24 cellular contexts compared by ENCODE assay signal in genomic region chr6:36888115-36888643, GRCh38. TPM values are rescaled to one million over a fixed set of nuclear protein-coding genes. Genes with fewer than 3 reads are reported as not detected.
DNase-seq lines count a peak whose midpoint lies in the region; ATAC-seq and TF ChIP-seq lines count a peak whose summit lies in the region.
"Had no signal": no experiment of that assay in that cellular context is flagged by ENCODE, and none has a peak within 500 bp of the region (broad histone marks: within the 10 kb centered on the region; RNA-seq: fewer than 3 reads in every experiment).

No MANE protein-coding gene starts in this region.

- TF ChIP-seq CTCF in left ventricle myocardium inferior (IDR thresholded peaks at IDR 0.05; ENCODE audit: borderline replicate concordance), result no peak
- TF ChIP-seq CTCF in heart left ventricle (IDR thresholded peaks at IDR 0.05), result no peak
- TF ChIP-seq CTCF in brain (conservative IDR thresholded peaks at IDR 0.05), result no peak
- TF ChIP-seq CTCF in SK-N-SH (IDR thresholded peaks at IDR 0.05), result no peak

- H3K4me1 ChIP-seq in left ventricle myocardium inferior (peaks cover 66% of the 10 kb centered on the region), heart left ventricle (peaks cover 0 to 47% (median 27%) of the 10 kb centered on the region in 12 donors), Karpas-422 (ENCODE audit: low read length) (peaks cover 22% of the 10 kb centered on the region), SK-N-SH (ENCODE audit: control insufficient read depth in 1 of 2, insufficient read depth in 2 of 2, low read depth in 1 of 2, low read length in 1 of 2) (peaks cover 0 to 5% of the 10 kb centered on the region in 2 experiments; a peak in 1 of 4 replicates)

- no peaks in the 10 kb centered on the region for H3K9me3 Mint-ChIP-seq in brain
- H3K9me3 Mint-ChIP-seq: GM23338, T-cell had no signal

- H3K27me3 Mint-ChIP-seq in brain, result no peaks in the 10 kb centered on the region
- H3K27me3 Mint-ChIP-seq: T-cell had no signal

- POLR2A ChIA-PET in SK-N-SH (lab: Yijun Ruan, JAX), result no interaction called here

- H2AFZ ChIP-seq in Karpas-422 (ENCODE audit: low read length) (no peak overlapping the region), SK-N-SH (ENCODE audit: low read depth) (no peak overlapping the region)
- H2AFZ ChIP-seq: GM23338 had no signal

- TF ChIP-seq EP300 in SK-N-SH (IDR thresholded peaks at IDR 0.05; ENCODE audit: borderline replicate concordance in 1 of 2, low read depth in 1 of 2, low read length in 1 of 2), result no peak

- DNase-seq in left ventricle myocardium inferior (no peak), heart left ventricle (no peak), Karpas-422 (no peak), SK-N-SH (no peak), NCI-H446 (lab: John Stamatoyannopoulos, UW) (no peak), NCI-H2196 (lab: John Stamatoyannopoulos, UW; ENCODE audit: unreplicated experiment) (no peak)
- DNase-seq: Kasumi-1; MM.1S; NCI-H1048; NCI-H1436; NCI-H187 treated with DMSO at 0.1 percent for 48 hours; NCI-H2107; NCI-H510A; NK-92 treated with Interleukin-12 subunit alpha and Interleukin-12 subunit beta, amount 100 ng/mL, for 24 hours; SIG-M5; T-cell had no signal

- H3F3A ChIP-seq in SK-N-SH (replicated peaks; ENCODE audit: insufficient read depth), result no peaks in the 10 kb centered on the region

- peaks cover 12% of the 10 kb centered on the region for H3K36me3 ChIP-seq in left ventricle myocardium inferior
- peaks cover 0 to 14% (median 4%) of the 10 kb centered on the region in 9 donors for H3K36me3 ChIP-seq in heart left ventricle
- peaks cover 2% of the 10 kb centered on the region; the same call in 1 of the 2 replicates for H3K36me3 ChIP-seq in Karpas-422 (ENCODE audit: insufficient read depth, low read length)
- H3K36me3 ChIP-seq in SK-N-SH (replicated peaks in 1 of 2; ENCODE audit: control insufficient read depth in 1 of 2, insufficient read depth in 2 of 2, low read length in 1 of 2), result no peaks in the 10 kb centered on the region
- H3K36me3 ChIP-seq: HAP-1 had no signal

- no peak for TF ChIP-seq RAD21 in SK-N-SH (IDR thresholded peaks at IDR 0.05; ENCODE audit: low read length)

- H3K27ac Mint-ChIP-seq in brain, result peak overlapping the region in 1 of 5 experiments; percentile 15
- H3K27ac Mint-ChIP-seq: GM23338 had no signal

- peak overlapping the region in 4 of 5 experiments; percentile 20 to 95 (median 32) for H3K4me3 Mint-ChIP-seq in brain
- H3K4me3 Mint-ChIP-seq: GM23338 had no signal

- H3K79me2 ChIP-seq in Karpas-422 (ENCODE audit: low read length) (peaks cover 64% of the 10 kb centered on the region), SK-N-SH (ENCODE audit: insufficient read depth) (peaks cover 69% of the 10 kb centered on the region)

- CTCF ChIA-PET in SK-N-SH (lab: Yijun Ruan, JAX), result interaction anchor here (1.0 to 1.8 kb wide), 2 partner anchors 130 to 141 kb away, joined by 4 read pairs; no protein-coding TSS in a partner anchor

- H3K27me3 ChIP-seq in left ventricle myocardium inferior (ENCODE audit: low read depth) (no peaks in the 10 kb centered on the region), heart left ventricle (no peaks in the 10 kb centered on the region), Karpas-422 (ENCODE audit: low read length) (no peaks in the 10 kb centered on the region), SK-N-SH (ENCODE audit: insufficient read depth) (no peaks in the 10 kb centered on the region)

- WGBS in heart left ventricle, 4 donors, result 91 to 97% (median 94%) methylated on average over 7 of the region's 7 CpGs
- WGBS in SK-N-SH (ENCODE audit: low lambda C conversion rate), result 94% methylated on average over 7 of the region's 7 CpGs

- H3K4me3 ChIP-seq in left ventricle myocardium inferior (no peak overlapping the region), heart left ventricle (no peak overlapping the region), Karpas-422 (ENCODE audit: low read length) (peak overlapping the region; percentile 87; the same call in 1 of the 2 replicates), SK-N-SH (ENCODE audit: low read depth in 2 of 2, low read length in 1 of 2) (no peak overlapping the region)
- H3K4me3 ChIP-seq: GM12878, GM23338 had no signal

- H3K4me2 ChIP-seq in Karpas-422 (ENCODE audit: low read depth, low read length, poor library complexity, severe bottlenecking) (peak overlapping the region; percentile 98), SK-N-SH (no peak overlapping the region)
- H3K4me2 ChIP-seq: GM23338 had no signal

- H3K9me2 ChIP-seq in Karpas-422 (replicated peaks; ENCODE audit: insufficient read depth, low read length) (no peaks in the 10 kb centered on the region), SK-N-SH (no peaks in the 10 kb centered on the region)

- no peak for ATAC-seq in heart left ventricle
- ATAC-seq: GM23338, Panc1, SK-N-SH treated with all-trans-retinoic acid at 6 μM for 48 hours, T-cell had no signal

- intact Hi-C loops in left ventricle myocardium inferior (cut with micrococcal nuclease) (no loop called here), heart left ventricle (cut with DNase I) (loop anchor here (5.0 to 10.0 kb wide), 11 partner anchors 89 to 327 kb away; partner anchors contain the start of genes PIM1 (in 5 of the 10) and MTCH1 (in 2 of the 10))

- TF ChIP-seq POLR2A in heart left ventricle (IDR thresholded peaks at IDR 0.05), result no peak

- H3K9me3 ChIP-seq in left ventricle myocardium inferior (replicated peaks) (no peaks in the 10 kb centered on the region), heart left ventricle (no peaks in the 10 kb centered on the region), Karpas-422 (ENCODE audit: low read length) (no peaks in the 10 kb centered on the region), SK-N-SH (no peaks in the 10 kb centered on the region)
- H3K9me3 ChIP-seq: HAP-1 had no signal

- H3K36me3 Mint-ChIP-seq in brain, result peaks cover 9% of the 10 kb centered on the region

- peaks cover 39% of the 10 kb centered on the region for H3K4me1 Mint-ChIP-seq in brain

- H3K27ac ChIP-seq in left ventricle myocardium inferior (replicated peaks), result peak overlapping the region; percentile 59
- peak overlapping the region in 1 of 12 donors; percentile 43 for H3K27ac ChIP-seq in heart left ventricle
- H3K27ac ChIP-seq in Karpas-422 (ENCODE audit: low read length), result peak overlapping the region; percentile 86
- no peak overlapping the region for H3K27ac ChIP-seq in SK-N-SH (ENCODE audit: low read depth in 2 of 2, low read length in 1 of 2)
- H3K27ac ChIP-seq: C4-2B, HL-60 had no signal

- H3K9ac ChIP-seq in Karpas-422 (ENCODE audit: low read length), result no peak overlapping the region
- H3K9ac ChIP-seq in SK-N-SH, result no peak overlapping the region

- no peaks in the 10 kb centered on the region for H4K20me1 ChIP-seq in Karpas-422 (ENCODE audit: insufficient read depth, low read depth, low read length)
- H4K20me1 ChIP-seq in SK-N-SH (ENCODE audit: insufficient read depth), result no peaks in the 10 kb centered on the region; the same call in 1 of the 2 replicates

TF ChIP-seq in SK-N-SH, 30 proteins besides CTCF, POLR2A, EP300 and RAD21:
- TF ChIP-seq, protein P1, sequence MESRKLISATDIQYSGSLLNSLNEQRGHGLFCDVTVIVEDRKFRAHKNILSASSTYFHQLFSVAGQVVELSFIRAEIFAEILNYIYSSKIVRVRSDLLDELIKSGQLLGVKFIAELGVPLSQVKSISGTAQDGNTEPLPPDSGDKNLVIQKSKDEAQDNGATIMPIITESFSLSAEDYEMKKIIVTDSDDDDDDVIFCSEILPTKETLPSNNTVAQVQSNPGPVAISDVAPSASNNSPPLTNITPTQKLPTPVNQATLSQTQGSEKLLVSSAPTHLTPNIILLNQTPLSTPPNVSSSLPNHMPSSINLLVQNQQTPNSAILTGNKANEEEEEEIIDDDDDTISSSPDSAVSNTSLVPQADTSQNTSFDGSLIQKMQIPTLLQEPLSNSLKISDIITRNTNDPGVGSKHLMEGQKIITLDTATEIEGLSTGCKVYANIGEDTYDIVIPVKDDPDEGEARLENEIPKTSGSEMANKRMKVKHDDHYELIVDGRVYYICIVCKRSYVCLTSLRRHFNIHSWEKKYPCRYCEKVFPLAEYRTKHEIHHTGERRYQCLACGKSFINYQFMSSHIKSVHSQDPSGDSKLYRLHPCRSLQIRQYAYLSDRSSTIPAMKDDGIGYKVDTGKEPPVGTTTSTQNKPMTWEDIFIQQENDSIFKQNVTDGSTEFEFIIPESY (IDR thresholded peaks at IDR 0.05; ENCODE audit: borderline replicate concordance, low read depth), result no peak
- TF ChIP-seq SMC3 (IDR thresholded peaks at IDR 0.05; ENCODE audit: low read depth, low read length) (no peak), FOXM1 (IDR thresholded peaks at IDR 0.05; ENCODE audit: low read depth) (no peak)
TF ChIP-seq in SK-N-SH: peak in this region for 0.

RNA-seq across cellular contexts. Expression of gene C6orf89, which starts 2.4 kb away (rescaled TPM):
- total RNA-seq in left ventricle myocardium inferior, result 76.4 TPM
- 10 to 100 TPM; 54.2 to 86.2 (median 75.5) TPM for total RNA-seq in heart left ventricle
- polyA plus RNA-seq in heart left ventricle, result 10 to 100 TPM; 34.0 to 55.9 TPM
- total RNA-seq in Karpas-422 (2014; rRNA removed; shearing (Covaris generic); ENCODE audit: low replicate concordance), result 42.9 and 53.1 TPM in 2 replicates
- polyA plus RNA-seq in brain (ENCODE audit: insufficient read depth, low read depth, low replicate concordance), result 72.4 TPM
- polyA plus RNA-seq in SK-N-SH (2012; rRNA removed), result 20.4 and 29.8 TPM in 2 replicates
- polyA plus RNA-seq in SK-N-SH (2012; cell fraction: cytosol; rRNA removed), result 21.5 and 24.8 TPM in 2 replicates
- 17.0 and 23.2 TPM in 2 replicates for polyA plus RNA-seq in SK-N-SH (2012; cell fraction: nucleus; rRNA removed)

RNA-seq across cellular contexts. Expression of gene PPIL1, which starts 13.6 kb away (rescaled TPM):
- total RNA-seq in left ventricle myocardium inferior (69.1 TPM), heart left ventricle (10 to 100 TPM; 30.9 to 61.6 (median 42.6) TPM)
- polyA plus RNA-seq in heart left ventricle (10 to 100 TPM; 42.6 to 69.3 TPM), brain (ENCODE audit: insufficient read depth, low read depth, low replicate concordance) (36.9 TPM), SK-N-SH (2012; rRNA removed) (36.6 and 48.4 TPM in 2 replicates)
- total RNA-seq in Karpas-422 (2014; rRNA removed; shearing (Covaris generic); ENCODE audit: low replicate concordance), result 17.2 and 37.3 TPM in 2 replicates
- 49.9 and 53.0 TPM in 2 replicates for polyA plus RNA-seq in SK-N-SH (2012; cell fraction: cytosol; rRNA removed)
- 6.9 and 13.6 TPM in 2 replicates for polyA plus RNA-seq in SK-N-SH (2012; cell fraction: nucleus; rRNA removed)

RNA-seq across cellular contexts. Expression of gene CPNE5, which starts 48.9 kb away (rescaled TPM):
- total RNA-seq in left ventricle myocardium inferior, result 26.5 TPM
- total RNA-seq in heart left ventricle, result 100 to 1,000 TPM in 1 of 9 donors, 10 to 100 TPM in 7, 1 to 10 TPM in 1; 5.2 to 111 (median 28.4) TPM
- polyA plus RNA-seq in heart left ventricle, result 10 to 100 TPM in 1 of 2 donors, 1 to 10 TPM in 1; 4.0 to 12.1 TPM
- 0.63 and 2.4 TPM in 2 replicates for total RNA-seq in Karpas-422 (2014; rRNA removed; shearing (Covaris generic); ENCODE audit: low replicate concordance)
- 22.9 TPM for polyA plus RNA-seq in brain (ENCODE audit: insufficient read depth, low read depth, low replicate concordance)
- 0.30 and 0.47 TPM in 2 replicates for polyA plus RNA-seq in SK-N-SH (2012; rRNA removed)
- polyA plus RNA-seq in SK-N-SH (2012; cell fraction: cytosol; rRNA removed), result 0.21 and 0.25 TPM in 2 replicates
- 0.47 and 0.54 TPM in 2 replicates for polyA plus RNA-seq in SK-N-SH (2012; cell fraction: nucleus; rRNA removed)

Comparison
In these comparisons a context has a peak if more than half of its experiments do, and no peak if none do; other contexts are left out.
1. H3K27ac ChIP-seq: peak in left ventricle myocardium inferior (single experiment) and Karpas-422 (single experiment); none in SK-N-SH (0 of 2).